1 cellular context compared by ENCODE assay signal in the genomic region with DNA sequence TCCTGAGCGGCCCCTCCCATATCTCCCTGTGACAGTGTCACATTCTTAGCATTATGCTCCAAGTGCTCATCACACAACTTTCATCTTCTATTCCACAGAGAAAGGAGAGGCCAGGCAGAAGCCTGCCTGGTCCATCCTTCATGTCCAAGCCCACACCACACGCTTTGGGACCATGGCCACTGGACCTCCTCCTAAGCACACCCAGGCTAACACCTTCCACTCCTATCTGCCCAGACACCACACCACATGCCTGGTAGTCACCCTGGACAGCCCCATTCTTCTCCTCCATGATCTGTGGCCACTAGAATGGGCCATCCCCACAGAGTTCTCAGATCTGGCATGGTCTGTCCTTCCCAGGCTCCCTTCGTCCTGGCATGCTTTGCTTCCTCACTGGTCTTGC.
TF ChIP-seq lines count a peak whose summit lies in the region.

No MANE protein-coding gene starts in this region.

TF ChIP-seq in HepG2, 621 proteins besides CTCF, POLR2A, EP300 and RAD21:
- no peak for TF ChIP-seq POLR2AphosphoS5 (IDR thresholded peaks at IDR 0.05; ENCODE audit: low read depth, low read length)
- no peak for TF ChIP-seq HMG20B (CRISPR knock-in tag; conservative IDR thresholded peaks at IDR 0.05)
- TF ChIP-seq ZNF569 (CRISPR knock-in tag; IDR thresholded peaks at IDR 0.05; ENCODE audit: borderline replicate concordance): no peak
- no peak for TF ChIP-seq KDM6A (CRISPR knock-in tag; IDR thresholded peaks at IDR 0.05; ENCODE audit: low read depth)
- TF ChIP-seq SOX5 (CRISPR knock-in tag; IDR thresholded peaks at IDR 0.05; ENCODE audit: borderline replicate concordance): no peak
- TF ChIP-seq CHCHD3 (CRISPR knock-in tag; IDR thresholded peaks at IDR 0.05): no peak
- no peak for TF ChIP-seq ATF7-NPFF (CRISPR knock-in tag; IDR thresholded peaks at IDR 0.05; ENCODE audit: low read depth)
- TF ChIP-seq FOXA3 (CRISPR knock-in tag; IDR thresholded peaks at IDR 0.05): no peak
- no peak for TF ChIP-seq KDM1A (CRISPR knock-in tag; IDR thresholded peaks at IDR 0.05)
- no peak for TF ChIP-seq HMG20A (CRISPR knock-in tag; IDR thresholded peaks at IDR 0.05; ENCODE audit: borderline replicate concordance)
- no peak for TF ChIP-seq ZNF180 (CRISPR knock-in tag; IDR thresholded peaks at IDR 0.05; ENCODE audit: borderline replicate concordance, low read depth)
- TF ChIP-seq, protein P1, sequence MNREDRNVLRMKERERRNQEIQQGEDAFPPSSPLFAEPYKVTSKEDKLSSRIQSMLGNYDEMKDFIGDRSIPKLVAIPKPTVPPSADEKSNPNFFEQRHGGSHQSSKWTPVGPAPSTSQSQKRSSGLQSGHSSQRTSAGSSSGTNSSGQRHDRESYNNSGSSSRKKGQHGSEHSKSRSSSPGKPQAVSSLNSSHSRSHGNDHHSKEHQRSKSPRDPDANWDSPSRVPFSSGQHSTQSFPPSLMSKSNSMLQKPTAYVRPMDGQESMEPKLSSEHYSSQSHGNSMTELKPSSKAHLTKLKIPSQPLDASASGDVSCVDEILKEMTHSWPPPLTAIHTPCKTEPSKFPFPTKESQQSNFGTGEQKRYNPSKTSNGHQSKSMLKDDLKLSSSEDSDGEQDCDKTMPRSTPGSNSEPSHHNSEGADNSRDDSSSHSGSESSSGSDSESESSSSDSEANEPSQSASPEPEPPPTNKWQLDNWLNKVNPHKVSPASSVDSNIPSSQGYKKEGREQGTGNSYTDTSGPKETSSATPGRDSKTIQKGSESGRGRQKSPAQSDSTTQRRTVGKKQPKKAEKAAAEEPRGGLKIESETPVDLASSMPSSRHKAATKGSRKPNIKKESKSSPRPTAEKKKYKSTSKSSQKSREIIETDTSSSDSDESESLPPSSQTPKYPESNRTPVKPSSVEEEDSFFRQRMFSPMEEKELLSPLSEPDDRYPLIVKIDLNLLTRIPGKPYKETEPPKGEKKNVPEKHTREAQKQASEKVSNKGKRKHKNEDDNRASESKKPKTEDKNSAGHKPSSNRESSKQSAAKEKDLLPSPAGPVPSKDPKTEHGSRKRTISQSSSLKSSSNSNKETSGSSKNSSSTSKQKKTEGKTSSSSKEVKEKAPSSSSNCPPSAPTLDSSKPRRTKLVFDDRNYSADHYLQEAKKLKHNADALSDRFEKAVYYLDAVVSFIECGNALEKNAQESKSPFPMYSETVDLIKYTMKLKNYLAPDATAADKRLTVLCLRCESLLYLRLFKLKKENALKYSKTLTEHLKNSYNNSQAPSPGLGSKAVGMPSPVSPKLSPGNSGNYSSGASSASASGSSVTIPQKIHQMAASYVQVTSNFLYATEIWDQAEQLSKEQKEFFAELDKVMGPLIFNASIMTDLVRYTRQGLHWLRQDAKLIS (CRISPR knock-in tag; IDR thresholded peaks at IDR 0.05): no peak
- TF ChIP-seq, protein P2, sequence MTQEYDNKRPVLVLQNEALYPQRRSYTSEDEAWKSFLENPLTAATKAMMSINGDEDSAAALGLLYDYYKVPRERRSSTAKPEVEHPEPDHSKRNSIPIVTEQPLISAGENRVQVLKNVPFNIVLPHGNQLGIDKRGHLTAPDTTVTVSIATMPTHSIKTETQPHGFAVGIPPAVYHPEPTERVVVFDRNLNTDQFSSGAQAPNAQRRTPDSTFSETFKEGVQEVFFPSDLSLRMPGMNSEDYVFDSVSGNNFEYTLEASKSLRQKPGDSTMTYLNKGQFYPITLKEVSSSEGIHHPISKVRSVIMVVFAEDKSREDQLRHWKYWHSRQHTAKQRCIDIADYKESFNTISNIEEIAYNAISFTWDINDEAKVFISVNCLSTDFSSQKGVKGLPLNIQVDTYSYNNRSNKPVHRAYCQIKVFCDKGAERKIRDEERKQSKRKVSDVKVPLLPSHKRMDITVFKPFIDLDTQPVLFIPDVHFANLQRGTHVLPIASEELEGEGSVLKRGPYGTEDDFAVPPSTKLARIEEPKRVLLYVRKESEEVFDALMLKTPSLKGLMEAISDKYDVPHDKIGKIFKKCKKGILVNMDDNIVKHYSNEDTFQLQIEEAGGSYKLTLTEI (CRISPR knock-in tag; conservative IDR thresholded peaks at IDR 0.05): no peak
- TF ChIP-seq MIXL1 (CRISPR knock-in tag; IDR thresholded peaks at IDR 0.05): no peak
